ENCODE assay signal across 8 cellular contexts in the genomic region with DNA sequence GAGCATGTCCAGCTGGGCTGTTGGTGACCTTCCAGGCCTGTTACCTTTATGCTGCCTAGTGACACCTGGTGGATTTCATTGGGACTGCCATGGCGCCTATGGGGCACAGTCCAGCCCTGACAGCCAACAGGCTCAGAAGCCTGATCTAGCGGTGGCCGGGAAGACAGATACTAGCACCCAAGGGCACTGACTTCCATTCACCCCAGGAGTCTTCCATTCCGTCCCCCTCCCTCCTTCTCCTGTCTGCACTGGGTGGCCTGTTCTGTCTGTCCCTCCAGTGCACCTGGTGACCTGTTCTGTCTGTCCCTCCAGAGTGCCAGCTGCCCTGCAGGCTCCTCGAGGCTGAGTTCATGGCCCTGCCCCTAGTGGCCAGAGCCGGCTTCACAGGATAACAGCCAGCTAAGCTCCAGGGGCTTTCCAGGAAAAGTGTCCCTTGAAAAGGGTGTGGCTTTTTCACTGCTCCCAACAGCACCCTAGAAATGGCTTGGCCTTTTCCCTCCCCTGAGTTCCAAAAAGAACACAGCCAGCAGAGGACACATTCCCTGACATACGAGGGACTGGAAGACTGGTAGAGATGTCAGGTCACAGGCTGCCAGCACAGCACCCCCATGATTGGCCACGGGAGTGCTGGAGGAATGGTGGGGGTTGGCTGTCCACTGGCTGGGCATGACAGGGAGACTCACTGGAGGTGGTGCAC. TPM values are rescaled to one million over a fixed set of nuclear protein-coding genes. Genes with fewer than 3 reads are reported as not detected.
DNase-seq lines count a peak whose midpoint lies in the region; ATAC-seq and TF ChIP-seq lines count a peak whose summit lies in the region.
"Not testable (repeated sequence)": the region's sequence is repeated elsewhere in the genome, so short reads cannot be mapped to it uniquely, and the experiment has no call there.

No MANE protein-coding gene starts in this region.

- H3K4me1 ChIP-seq in CD8-positive, alpha-beta T cell (ENCODE audit: insufficient read depth, low read length) = not testable (repeated sequence)

- H3K4me3 Mint-ChIP-seq in CD8-positive, alpha-beta T cell = peak overlapping the region; percentile 85
- peak overlapping the region; percentile 71 for H3K4me3 Mint-ChIP-seq in T-helper 1 cell treated with Interleukin-12 subunit alpha and Interleukin-12 subunit beta and Interleukin-4 antibody, amounts not matched to agents 30 μg/mL and 1 μg/mL, for 36 hours
- peak overlapping the region; percentile 87 for H3K4me3 Mint-ChIP-seq in activated naive CD8-positive, alpha-beta T cell treated with anti-CD3 and anti-CD28 coated beads, Interleukin-2, amount 10 ng/mL, durations not matched to agents 7 days and 5 days
- H3K4me3 Mint-ChIP-seq in glutamatergic neuron (ENCODE audit: unreplicated experiment) (peak overlapping the region; percentile 88), nephron (peak overlapping the region; percentile 77 to 80 (median 80))

- H3K9me3 ChIP-seq in CD8-positive, alpha-beta T cell (ENCODE audit: low read length) = not testable (repeated sequence)

- H3K9me3 Mint-ChIP-seq in CD8-positive, alpha-beta T cell; T-helper 1 cell treated with Interleukin-12 subunit alpha and Interleukin-12 subunit beta and Interleukin-4 antibody, amounts not matched to agents 30 μg/mL and 1 μg/mL, for 36 hours; activated naive CD8-positive, alpha-beta T cell treated with anti-CD3 and anti-CD28 coated beads, Interleukin-2, amount 10 ng/mL, durations not matched to agents 7 days and 5 days; glutamatergic neuron (ENCODE audit: unreplicated experiment); nephron: not testable (repeated sequence)

- peak; percentile 78 for TF ChIP-seq CTCF in CD8-positive, alpha-beta T cell (IDR thresholded peaks at IDR 0.05)
- TF ChIP-seq CTCF in glutamatergic neuron (IDR thresholded peaks at IDR 0.05; ENCODE audit: partially characterized antibody, unreplicated experiment) (peak; percentile 86), nephron (IDR thresholded peaks at IDR 0.05; ENCODE audit: unreplicated experiment in 3 of 3) (peak; percentile 67 to 78 (median 74))

- intact Hi-C loops in CD8-positive, alpha-beta T cell (cut with DNase I, micrococcal nuclease) = loop anchor here (5.0 to 10.0 kb wide), 6 partner anchors 69 to 356 kb away; partner anchors contain the start of gene ARIH1 (in 1 of the 2)

- H3K27me3 Mint-ChIP-seq in CD8-positive, alpha-beta T cell (ENCODE audit: low read depth) = peaks cover 16% of the 10 kb centered on the region
- peaks cover 20% of the 10 kb centered on the region for H3K27me3 Mint-ChIP-seq in T-helper 1 cell treated with Interleukin-12 subunit alpha and Interleukin-12 subunit beta and Interleukin-4 antibody, amounts not matched to agents 30 μg/mL and 1 μg/mL, for 36 hours (ENCODE audit: low read depth)
- peaks cover 20% of the 10 kb centered on the region for H3K27me3 Mint-ChIP-seq in activated naive CD8-positive, alpha-beta T cell treated with anti-CD3 and anti-CD28 coated beads, Interleukin-2, amount 10 ng/mL, durations not matched to agents 7 days and 5 days
- H3K27me3 Mint-ChIP-seq in glutamatergic neuron (ENCODE audit: unreplicated experiment); nephron (ENCODE audit: low read depth): not testable (repeated sequence)

- not testable (repeated sequence) for H3K4me1 Mint-ChIP-seq in CD8-positive, alpha-beta T cell (ENCODE audit: low read depth); activated naive CD8-positive, alpha-beta T cell treated with anti-CD3 and anti-CD28 coated beads, Interleukin-2, amount 10 ng/mL, durations not matched to agents 7 days and 5 days; glutamatergic neuron (ENCODE audit: low read depth, unreplicated experiment); nephron
- peaks cover 10% of the 10 kb centered on the region for H3K4me1 Mint-ChIP-seq in T-helper 1 cell treated with Interleukin-12 subunit alpha and Interleukin-12 subunit beta and Interleukin-4 antibody, amounts not matched to agents 30 μg/mL and 1 μg/mL, for 36 hours (ENCODE audit: low read depth)

- not testable (repeated sequence) for H3K27ac ChIP-seq in CD8-positive, alpha-beta T cell (ENCODE audit: low read depth, low read length)

- not testable (repeated sequence) for H3K27ac Mint-ChIP-seq in CD8-positive, alpha-beta T cell; T-helper 1 cell treated with Interleukin-12 subunit alpha and Interleukin-12 subunit beta and Interleukin-4 antibody, amounts not matched to agents 30 μg/mL and 1 μg/mL, for 36 hours; activated naive CD8-positive, alpha-beta T cell treated with anti-CD3 and anti-CD28 coated beads, Interleukin-2, amount 10 ng/mL, durations not matched to agents 7 days and 5 days
- H3K27ac Mint-ChIP-seq in glutamatergic neuron (ENCODE audit: unreplicated experiment) (peak overlapping the region; percentile 90), nephron (peak overlapping the region in 1 of 3 experiments; percentile 4)

- not testable (repeated sequence) for H3K4me3 ChIP-seq in CD8-positive, alpha-beta T cell (ENCODE audit: low read depth, low read length)

- H3K27me3 ChIP-seq in CD8-positive, alpha-beta T cell (ENCODE audit: insufficient read depth, low read length) = not testable (repeated sequence)

- DNase-seq in CD8-positive, alpha-beta T cell = peak; percentile 45 to 76 (median 61)
- DNase-seq in activated naive CD8-positive, alpha-beta T cell treated with anti-CD3 and anti-CD28 coated beads, Interleukin-2, amount 10 ng/mL, durations not matched to agents 7 days and 5 days = peak; percentile 77
- peak; percentile 92 for DNase-seq in glutamatergic neuron
- peak; percentile 49 to 64 for DNase-seq in stimulated activated CD8-positive, alpha-beta memory T cell treated with anti-CD3 and anti-CD28 coated beads, Interleukin-2, amount 100 ng/mL, for 48 hours (ENCODE audit: low read depth in 2 of 2)

- peak; percentile 96 for ATAC-seq in CD8-positive, alpha-beta T cell
- ATAC-seq in GM19463 (IDR thresholded peaks at IDR 0.05; ENCODE audit: unreplicated experiment) (peak; percentile 83), HG03378 (IDR thresholded peaks at IDR 0.05; ENCODE audit: unreplicated experiment) (peak; percentile 78)
- ATAC-seq in activated naive CD8-positive, alpha-beta T cell treated with anti-CD3 and anti-CD28 coated beads, Interleukin-2, amount 10 ng/mL, durations not matched to agents 7 days and 5 days (ENCODE audit: low read depth) = peak; percentile 94

- not testable (repeated sequence) for H3K36me3 Mint-ChIP-seq in CD8-positive, alpha-beta T cell; T-helper 1 cell treated with Interleukin-12 subunit alpha and Interleukin-12 subunit beta and Interleukin-4 antibody, amounts not matched to agents 30 μg/mL and 1 μg/mL, for 36 hours (ENCODE audit: low read depth); activated naive CD8-positive, alpha-beta T cell treated with anti-CD3 and anti-CD28 coated beads, Interleukin-2, amount 10 ng/mL, durations not matched to agents 7 days and 5 days; glutamatergic neuron (ENCODE audit: unreplicated experiment); nephron (ENCODE audit: low read depth)

- not testable (repeated sequence) for H3K36me3 ChIP-seq in CD8-positive, alpha-beta T cell (ENCODE audit: insufficient read depth, low read length)

- POLR2A ChIA-PET in CD8-positive, alpha-beta T cell (lab: Charles Lee) = interaction anchor here (0.6 kb wide), 3 partner anchors 274 to 1331 kb away, joined by 3 to 4 read pairs (median 3); no protein-coding TSS in a partner anchor
- POLR2A ChIA-PET in activated naive CD8-positive, alpha-beta T cell treated with anti-CD3 and anti-CD28 coated beads, Interleukin-2, amount 10 ng/mL, durations not matched to agents 7 days and 5 days (lab: Charles Lee) = not testable (repeated sequence)

- CTCF ChIA-PET in CD8-positive, alpha-beta T cell (lab: Charles Lee) = interaction anchor here (0.7 to 2.6 kb wide), 12 partner anchors 9 to 202 kb away, joined by 3 to 19 read pairs (median 4); partner anchors contain the start of genes BBS4 and HIGD2B

RNA-seq across cellular contexts. Expression of gene HIGD2B, which starts 15.2 kb away (rescaled TPM):
- under 1 TPM in 1 of 2 experiments, not detected in 1; 0.27 TPM for total RNA-seq in CD8-positive, alpha-beta T cell
- under 1 TPM in 1 of 2 experiments, not detected in 1; 0.62 TPM for total RNA-seq in activated naive CD8-positive, alpha-beta T cell treated with anti-CD3 and anti-CD28 coated beads, Interleukin-2, amount 10 ng/mL, durations not matched to agents 7 days and 5 days
- total RNA-seq in glutamatergic neuron (ENCODE audit: unreplicated experiment) = not detected

RNA-seq across cellular contexts. Expression of gene BBS4, which starts 15.2 kb away (rescaled TPM):
- 10 to 100 TPM in 1 of 2 experiments, 1 to 10 TPM in 1; 8.8 to 12.9 TPM for total RNA-seq in CD8-positive, alpha-beta T cell
- 10 to 100 TPM; 17.1 to 19.3 TPM for total RNA-seq in activated naive CD8-positive, alpha-beta T cell treated with anti-CD3 and anti-CD28 coated beads, Interleukin-2, amount 10 ng/mL, durations not matched to agents 7 days and 5 days
- 17.7 TPM for total RNA-seq in glutamatergic neuron (ENCODE audit: unreplicated experiment)

RNA-seq across cellular contexts. Expression of gene GOLGA6B, which starts 16.3 kb away (rescaled TPM):
- not detected for total RNA-seq in CD8-positive, alpha-beta T cell
- not detected for total RNA-seq in activated naive CD8-positive, alpha-beta T cell treated with anti-CD3 and anti-CD28 coated beads, Interleukin-2, amount 10 ng/mL, durations not matched to agents 7 days and 5 days
- not detected for total RNA-seq in glutamatergic neuron (ENCODE audit: unreplicated experiment)
